28 cellular contexts compared by ENCODE assay signal in the genomic region with DNA sequence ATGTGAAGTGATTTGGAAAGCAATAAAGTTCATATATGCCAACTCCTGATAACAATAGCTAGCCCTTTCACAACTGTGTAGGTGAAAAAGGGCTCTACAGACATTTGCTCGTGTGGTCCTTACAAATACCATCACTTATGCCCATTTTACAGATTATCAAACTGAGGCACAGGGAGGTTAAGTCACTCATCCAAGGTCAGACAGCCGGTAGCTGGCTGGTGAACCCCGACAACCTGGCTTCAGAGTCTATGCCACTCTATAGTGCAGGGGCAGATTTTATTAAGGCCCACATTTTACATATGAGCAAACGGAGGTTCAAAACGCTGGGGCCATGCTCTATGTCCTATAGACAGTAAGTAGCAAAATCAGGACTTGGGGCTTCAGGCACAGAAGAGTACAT.
DNase-seq lines count a peak whose midpoint lies in the region; ATAC-seq, FAIRE-seq and TF ChIP-seq lines count a peak whose summit lies in the region.
"Had no signal": no experiment of that assay in that cellular context is flagged by ENCODE, and none has a peak within 500 bp of the region (broad histone marks: within the 10 kb centered on the region; RNA-seq: fewer than 3 reads in every experiment).

No MANE protein-coding gene starts in this region.

- H3K27me3 ChIP-seq in endodermal cell (ENCODE audit: control insufficient read depth, insufficient read depth, low read length, poor library complexity, severe bottlenecking): peaks cover 72% of the 10 kb centered on the region
- H3K27me3 ChIP-seq: ascending aorta, ovary had no signal

- peaks cover 14% of the 10 kb centered on the region for H3K4me1 Mint-ChIP-seq in activated naive CD4-positive, alpha-beta T cell treated with anti-CD3 and anti-CD28 coated beads, Interleukin-2, amount 50 U/mL, for 24 hours
- H3K4me1 Mint-ChIP-seq in endodermal cell (no peaks in the 10 kb centered on the region), type B pancreatic cell (ENCODE audit: unreplicated experiment) (peaks cover 15% of the 10 kb centered on the region)
- H3K4me1 Mint-ChIP-seq in naive thymus-derived CD8-positive, alpha-beta T cell: peaks cover 4 to 19% (median 12%) of the 10 kb centered on the region in 4 donors

- POLR2A ChIA-PET in naive thymus-derived CD8-positive, alpha-beta T cell (lab: Charles Lee): no interaction called here

- WGBS in endodermal cell (ENCODE audit: insufficient coverage in 1 of 2, insufficient read length in 1 of 2), 2 experiments: 88 to 100% methylated on average over 4 to 5 of the region's 5 CpGs

- H3K36me3 Mint-ChIP-seq in activated naive CD4-positive, alpha-beta T cell treated with anti-CD3 and anti-CD28 coated beads, Interleukin-2, amount 50 U/mL, for 24 hours: no peaks in the 10 kb centered on the region
- no peaks in the 10 kb centered on the region for H3K36me3 Mint-ChIP-seq in endodermal cell (ENCODE audit: low read depth)
- H3K36me3 Mint-ChIP-seq in naive thymus-derived CD8-positive, alpha-beta T cell: peaks cover 0 to 7% (median 0%) of the 10 kb centered on the region in 3 donors
- H3K36me3 Mint-ChIP-seq in type B pancreatic cell: no peaks in the 10 kb centered on the region
- H3K36me3 Mint-ChIP-seq: activated naive CD8-positive, alpha-beta T cell treated with anti-CD3 and anti-CD28 coated beads, Interleukin-2, amount 10 ng/mL, durations not matched to agents 7 days and 5 days had no signal

- H3K4me3 Mint-ChIP-seq in activated naive CD4-positive, alpha-beta T cell treated with anti-CD3 and anti-CD28 coated beads, Interleukin-2, amount 50 U/mL, for 24 hours: no peak overlapping the region
- H3K4me3 Mint-ChIP-seq in endodermal cell (peak overlapping the region; percentile 67), type B pancreatic cell (peak overlapping the region; percentile 85)
- peak overlapping the region in 6 of 10 donors; percentile 30 to 76 (median 41) for H3K4me3 Mint-ChIP-seq in naive thymus-derived CD8-positive, alpha-beta T cell
- H3K4me3 Mint-ChIP-seq: activated CD8-positive, alpha-beta T cell treated with anti-CD3 and anti-CD28 coated beads, Interleukin-2, amount 10 ng/mL, durations not matched to agents 7 days and 5 days had no signal

- peaks cover 6% of the 10 kb centered on the region for H3K9me3 ChIP-seq in endodermal cell (ENCODE audit: control insufficient read depth, low read length)
- H3K9me3 ChIP-seq: ascending aorta, ovary, upper lobe of right lung had no signal

- no peak for TF ChIP-seq CTCF in endodermal cell (conservative IDR thresholded peaks at IDR 0.05)
- no peak for TF ChIP-seq CTCF in type B pancreatic cell (conservative IDR thresholded peaks at IDR 0.05)

- H3K9ac ChIP-seq in endodermal cell (ENCODE audit: extremely low read depth, low read length, poor library complexity, severe bottlenecking): no peak overlapping the region

- H3K27ac Mint-ChIP-seq in activated naive CD4-positive, alpha-beta T cell treated with anti-CD3 and anti-CD28 coated beads, Interleukin-2, amount 50 U/mL, for 24 hours: peak overlapping the region; percentile 52
- H3K27ac Mint-ChIP-seq in endodermal cell (no peak overlapping the region), type B pancreatic cell (no peak overlapping the region)
- H3K27ac Mint-ChIP-seq in naive thymus-derived CD8-positive, alpha-beta T cell: no peak overlapping the region
- H3K27ac Mint-ChIP-seq: activated CD8-positive, alpha-beta T cell treated with anti-CD3 and anti-CD28 coated beads, Interleukin-2, amount 10 ng/mL, durations not matched to agents 7 days and 5 days; activated naive CD8-positive, alpha-beta T cell treated with anti-CD3 and anti-CD28 coated beads, Interleukin-2, amount 10 ng/mL, durations not matched to agents 7 days and 5 days; effector memory CD8-positive, alpha-beta T cell had no signal

- H3K27ac ChIP-seq in endodermal cell (ENCODE audit: low read depth, low read length): no peak overlapping the region
- H3K27ac ChIP-seq: ascending aorta, left ventricle myocardium inferior, ovary, skin epidermis, upper lobe of right lung had no signal

- no peak for ATAC-seq in naive thymus-derived CD8-positive, alpha-beta T cell
- ATAC-seq: effector memory CD8-positive, alpha-beta T cell; HepG2 had no signal

- no peaks in the 10 kb centered on the region for H3K9me3 Mint-ChIP-seq in activated naive CD4-positive, alpha-beta T cell treated with anti-CD3 and anti-CD28 coated beads, Interleukin-2, amount 50 U/mL, for 24 hours
- H3K9me3 Mint-ChIP-seq in endodermal cell: peaks cover 12% of the 10 kb centered on the region
- H3K9me3 Mint-ChIP-seq in naive thymus-derived CD8-positive, alpha-beta T cell: no peaks in the 10 kb centered on the region
- peaks cover 9% of the 10 kb centered on the region for H3K9me3 Mint-ChIP-seq in type B pancreatic cell
- H3K9me3 Mint-ChIP-seq: effector memory CD8-positive, alpha-beta T cell had no signal

- no peak for TF ChIP-seq POLR2A in H54 (IDR thresholded peaks at IDR 0.05; ENCODE audit: low read depth, low read length)

- peaks cover 21% of the 10 kb centered on the region for H3K27me3 Mint-ChIP-seq in activated naive CD4-positive, alpha-beta T cell treated with anti-CD3 and anti-CD28 coated beads, Interleukin-2, amount 50 U/mL, for 24 hours
- H3K27me3 Mint-ChIP-seq in endodermal cell (ENCODE audit: insufficient read depth): peaks cover 77% of the 10 kb centered on the region
- peaks cover 22 to 68% (median 47%) of the 10 kb centered on the region in 5 donors for H3K27me3 Mint-ChIP-seq in naive thymus-derived CD8-positive, alpha-beta T cell
- H3K27me3 Mint-ChIP-seq in type B pancreatic cell: peaks cover 88% of the 10 kb centered on the region

- no peak for DNase-seq in activated naive CD4-positive, alpha-beta T cell treated with Interleukin-2 at 50 U/mL for 16 hours
- DNase-seq in endodermal cell (peak; percentile 11), type B pancreatic cell (ENCODE audit: extremely low spot score, unreplicated experiment) (no peak), H54 (ENCODE audit: insufficient read length, low spot score) (no peak), COR-L47 (lab: John Stamatoyannopoulos, UW) (no peak), NCI-H510A treated with DMSO at 0.1 percent for 48 hours (lab: John Stamatoyannopoulos, UW) (no peak)
- DNase-seq in naive thymus-derived CD8-positive, alpha-beta T cell: no peak
- DNase-seq: 8988T; activated CD4-positive, alpha-beta T cell treated with anti-CD3 and anti-CD28 coated beads for 4 hours; activated CD8-positive, alpha-beta T cell treated with anti-CD3 and anti-CD28 coated beads, Interleukin-2, amount 10 ng/mL, durations not matched to agents 7 days and 5 days; activated naive CD8-positive, alpha-beta T cell treated with anti-CD3 and anti-CD28 coated beads, Interleukin-2, amount 10 ng/mL, durations not matched to agents 7 days and 5 days; activated T-cell treated with anti-CD3 and anti-CD28 coated beads for 4 hours; Calu3; central memory CD4-positive, alpha-beta T cell; effector memory CD8-positive, alpha-beta T cell; erythroblast; left ventricle myocardium inferior; NCI-H774; ovary; SW 1271 had no signal

- peak overlapping the region; percentile 69 for H3K4me3 ChIP-seq in endodermal cell (ENCODE audit: low read length)
- H3K4me3 ChIP-seq: ascending aorta, HAP-1, ovary had no signal

- FAIRE-seq in H54 (lab: Jason Lieb, UNC): no peak
- FAIRE-seq: HepG2, keratinocyte, RCC 7860 had no signal

- no peaks in the 10 kb centered on the region for H3K36me3 ChIP-seq in endodermal cell (ENCODE audit: control insufficient read depth, insufficient read depth, low read length)
- H3K36me3 ChIP-seq: ascending aorta, HAP-1, left ventricle myocardium inferior, ovary, upper lobe of right lung had no signal

- no peaks in the 10 kb centered on the region for H3K4me1 ChIP-seq in endodermal cell (ENCODE audit: control insufficient read depth, insufficient read depth, low read length)
- H3K4me1 ChIP-seq: ascending aorta, HAP-1, left ventricle myocardium inferior had no signal
